26 cellular contexts compared by ENCODE assay signal in genomic region chr2:165202230-165202629, GRCh38. TPM values are rescaled to one million over a fixed set of nuclear protein-coding genes. Genes with fewer than 3 reads are reported as not detected.
A peak's percentile ranks its signal among the peaks of the same experiment; 100 is the strongest.
DNase-seq lines count a peak whose midpoint lies in the region; FAIRE-seq and TF ChIP-seq lines count a peak whose summit lies in the region.
"Had no signal": no experiment of that assay in that cellular context is flagged by ENCODE, and none has a peak within 500 bp of the region (broad histone marks: within the 10 kb centered on the region; RNA-seq: fewer than 3 reads in every experiment).

No MANE protein-coding gene starts in this region.

- TF ChIP-seq CTCF in bronchial epithelial cell (IDR thresholded peaks at IDR 0.05; ENCODE audit: insufficient read depth, low read length, severe bottlenecking) (no peak), GM13977 (IDR thresholded peaks at IDR 0.05; ENCODE audit: extremely low read depth, insufficient read depth, missing control alignments) (no peak)

- no peak overlapping the region for H2AFZ ChIP-seq in mesenchymal stem cell (ENCODE audit: low read depth, low read length)

- H3K4me3 ChIP-seq in bronchial epithelial cell (ENCODE audit: low read depth, low read length) (no peak overlapping the region), mesenchymal stem cell (ENCODE audit: insufficient read depth in 1 of 2, low read depth in 1 of 2, low read length in 2 of 2) (no peak overlapping the region)
- H3K4me3 ChIP-seq: thoracic aorta had no signal

- peak overlapping the region; percentile 45 for H3K27ac ChIP-seq in mesenchymal stem cell (ENCODE audit: low read length, poor library complexity, severe bottlenecking)
- no peak overlapping the region for H3K27ac ChIP-seq in caudate nucleus (ENCODE audit: low read depth, low read length)
- H3K27ac ChIP-seq: thoracic aorta had no signal

- H2BK15ac ChIP-seq in mesenchymal stem cell (ENCODE audit: low read depth, poor library complexity, severe bottlenecking), result no peak overlapping the region

- no peak overlapping the region for H3K4ac ChIP-seq in mesenchymal stem cell (ENCODE audit: low read depth in 1 of 2, low read length in 2 of 2)

- no peak for FAIRE-seq in bronchial epithelial cell (lab: Jason Lieb, UNC)
- FAIRE-seq: keratinocyte had no signal

- H3K18ac ChIP-seq in mesenchymal stem cell (ENCODE audit: low read depth in 1 of 2, low read length in 2 of 2), result no peak overlapping the region

- H4K91ac ChIP-seq in mesenchymal stem cell (ENCODE audit: low read length), result no peak overlapping the region

- H3K27me3 ChIP-seq in bronchial epithelial cell (ENCODE audit: control insufficient read depth, insufficient read depth, low read length) (no peaks in the 10 kb centered on the region), mesenchymal stem cell (ENCODE audit: control insufficient read depth in 1 of 2, insufficient read depth in 1 of 2, low read length in 2 of 2) (no peaks in the 10 kb centered on the region)

- no peak overlapping the region for H3K14ac ChIP-seq in mesenchymal stem cell (ENCODE audit: low read length in 2 of 2)

- DNase-seq in DMS53 (lab: John Stamatoyannopoulos, UW) (peak; percentile 59), NCI-H146 (lab: John Stamatoyannopoulos, UW) (peak; percentile 49), bronchial epithelial cell (ENCODE audit: low read depth) (peak; percentile 14), mesenchymal stem cell (no peak), hypothalamus (lab: John Stamatoyannopoulos, UW) (no peak), GM13977 (ENCODE audit: low spot score) (no peak), caudate nucleus (lab: John Stamatoyannopoulos, UW) (no peak)
- DNase-seq: activated CD8-positive, alpha-beta memory T cell treated with anti-CD3 and anti-CD28 coated beads for 24 hours; activated naive CD4-positive, alpha-beta T cell treated with Interleukin-2 at 50 U/mL for 16 hours; activated T-cell treated with anti-CD3 and anti-CD28 coated beads, Interleukin-2, amount 50 U/mL, for 4 hours; CD4-positive, alpha-beta memory T cell; central memory CD4-positive, alpha-beta T cell; DMS79; GOT3; Karpas-422; mammary epithelial cell; NCI-H69; nucleus accumbens; PC-3; small intestine; stimulated activated CD4-positive, alpha-beta T cell treated with anti-CD3 and anti-CD28 coated beads, Interleukin-2, amount 100 ng/mL, for 24 hours; stimulated activated naive B cell treated with anti-CD40 and anti-IgM and Interleukin-4, amounts not matched to agents 10 μg/mL and 1 μg/mL and 100 μg/mL, for 72 hours; T-cell had no signal

- H3K36me3 ChIP-seq in bronchial epithelial cell (ENCODE audit: control insufficient read depth, insufficient read depth, low read length) (no peaks in the 10 kb centered on the region), mesenchymal stem cell (ENCODE audit: control insufficient read depth in 1 of 2, insufficient read depth in 2 of 2, low read depth in 1 of 2, low read length in 2 of 2) (no peaks in the 10 kb centered on the region)
- H3K36me3 ChIP-seq: thoracic aorta had no signal

- WGBS in mesenchymal stem cell, result 100% methylated on average over 1 of the region's 1 CpG

- H3K9me3 ChIP-seq in mesenchymal stem cell (ENCODE audit: control insufficient read depth, low read length), result no peaks in the 10 kb centered on the region
- H3K9me3 ChIP-seq: thoracic aorta had no signal

- in situ Hi-C loops in GM13977 (cut with MboI; ENCODE audit: low pct_unique_long_range_greater_than_20kb, low sequenced_read_pairs, unreplicated experiment), result no loop called here

- no peak overlapping the region for H2AK5ac ChIP-seq in mesenchymal stem cell (ENCODE audit: low read length, severe bottlenecking)

- no peaks in the 10 kb centered on the region for H3K79me1 ChIP-seq in mesenchymal stem cell (replicated peaks; ENCODE audit: low read length, poor library complexity, severe bottlenecking)

- H3K4me1 ChIP-seq in mesenchymal stem cell (ENCODE audit: control insufficient read depth, insufficient read depth, low read depth, low read length), result no peaks in the 10 kb centered on the region

- H2BK5ac ChIP-seq in mesenchymal stem cell (ENCODE audit: low read depth, low read length, poor library complexity, severe bottlenecking), result no peak overlapping the region

- no peak overlapping the region for H4K8ac ChIP-seq in mesenchymal stem cell (ENCODE audit: low read length)

- H3K23ac ChIP-seq in mesenchymal stem cell (ENCODE audit: low read length in 2 of 2), result no peak overlapping the region

- H3K4me2 ChIP-seq in mesenchymal stem cell (ENCODE audit: low read length, poor library complexity, severe bottlenecking), result no peak overlapping the region

- H3K9ac ChIP-seq in mesenchymal stem cell (ENCODE audit: low read length), result no peak overlapping the region

- no peak overlapping the region for H2BK120ac ChIP-seq in mesenchymal stem cell (ENCODE audit: low read depth, low read length)

- no peak overlapping the region for H2BK12ac ChIP-seq in mesenchymal stem cell (ENCODE audit: low read length in 2 of 2)

RNA-seq across cellular contexts. Expression of gene SCN3A, which starts 1.6 kb away (rescaled TPM):
- total RNA-seq in bronchial epithelial cell, result not detected in 2 replicates
- 3.7 TPM for polyA plus RNA-seq in mesenchymal stem cell (2013, experiment 1 of 2)
- polyA plus RNA-seq in mesenchymal stem cell (2013, experiment 2 of 2), result 3.7 TPM
- total RNA-seq: activated T-cell treated with anti-CD3 and anti-CD28 coated beads, Interleukin-2, amount 50 U/mL, for 4 hours; CD4-positive, alpha-beta memory T cell; fibroblast of villous mesenchyme; mammary epithelial cell had no signal
- polyA plus RNA-seq: CD4-positive, alpha-beta memory T cell had no signal

RNA-seq across cellular contexts. Expression of gene SCN2A, which starts 37.0 kb away (rescaled TPM):
- under 0.01 TPM in 2 replicates for total RNA-seq in bronchial epithelial cell
- polyA plus RNA-seq in mesenchymal stem cell (2013, experiment 1 of 2), result 1.6 TPM
- 1.7 TPM for polyA plus RNA-seq in mesenchymal stem cell (2013, experiment 2 of 2)
- total RNA-seq: CD4-positive, alpha-beta memory T cell; T-cell had no signal
- polyA plus RNA-seq: CD4-positive, alpha-beta memory T cell had no signal

Comparison
In these comparisons a context has a peak if more than half of its experiments do, and no peak if none do; other contexts are left out.
1. DNase-seq: peak in DMS53 (single experiment), NCI-H146 (single experiment) and bronchial epithelial cell (single experiment); none in mesenchymal stem cell (single experiment), hypothalamus (0 of 51), GM13977 (single experiment) and caudate nucleus (0 of 61).